Comparison of ENCODE assay signal across 18 cellular contexts in the genomic region with DNA sequence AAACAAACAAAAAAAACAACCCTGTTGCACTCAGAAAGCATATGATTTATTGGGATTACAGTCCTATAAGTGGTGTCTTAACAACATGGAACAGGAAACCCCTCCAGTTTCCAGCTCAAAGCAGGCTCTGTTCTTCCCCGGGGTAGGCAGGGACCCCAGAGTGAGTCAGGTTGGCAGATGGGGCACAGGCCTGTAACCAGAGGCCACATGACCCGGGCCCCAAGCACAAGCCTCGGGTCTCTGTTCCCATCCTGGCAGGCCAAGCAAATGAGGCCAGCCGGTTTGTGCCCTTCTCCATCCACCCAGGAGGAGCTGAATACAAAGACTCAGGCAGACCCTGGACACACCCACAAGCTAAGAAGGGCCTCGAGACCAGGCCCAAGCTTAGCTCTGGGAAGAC.
"Had no signal": no experiment of that assay in that cellular context is flagged by ENCODE, and none has a peak within 500 bp of the region (broad histone marks: within the 10 kb centered on the region; RNA-seq: fewer than 3 reads in every experiment).

No MANE protein-coding gene starts in this region.

- H3K36me3 Mint-ChIP-seq: activated naive CD4-positive, alpha-beta T cell treated with anti-CD3 and anti-CD28 coated beads, Interleukin-2, amount 50 U/mL, for 72 hours had no signal

- ATAC-seq: gastrocnemius medialis, left lung had no signal

- H3K27ac Mint-ChIP-seq: activated CD4-positive, alpha-beta T cell treated with anti-CD3 and anti-CD28 coated beads, Interleukin-2, amount 10 ng/mL, durations not matched to agents 7 days and 5 days; activated naive CD4-positive, alpha-beta T cell treated with anti-CD3 and anti-CD28 coated beads, Interleukin-2, amount 50 U/mL, for 72 hours had no signal

- DNase-seq: activated CD4-positive, alpha-beta T cell treated with anti-CD3 and anti-CD28 coated beads, Interleukin-2, amount 10 ng/mL, durations not matched to agents 7 days and 5 days; activated effector memory CD4-positive, alpha-beta T cell treated with Interleukin-2 at 50 U/mL for 16 hours; activated T-cell treated with anti-CD3 and anti-CD28 coated beads, Interleukin-2, amount 50 U/mL, for 1 hour; adrenal gland; cerebellar nuclear complex; cortex of kidney; erythroblast; gastrocnemius medialis; heart left ventricle; left lung; mammary epithelial cell; retina; stimulated activated naive CD4-positive, alpha-beta T cell; T-helper 9 cell; transverse colon; uterus had no signal

- H3K27ac ChIP-seq: adrenal gland, gastrocnemius medialis, heart left ventricle, left lung, transverse colon, uterus had no signal

- H3K27me3 ChIP-seq: adrenal gland, gastrocnemius medialis, heart left ventricle, left lung, transverse colon, uterus had no signal

- H3K36me3 ChIP-seq: adrenal gland, gastrocnemius medialis, heart left ventricle, left lung, transverse colon, uterus had no signal

- H3K4me1 ChIP-seq: adrenal gland, transverse colon, uterus had no signal

- H3K9me3 Mint-ChIP-seq: activated CD4-positive, alpha-beta T cell treated with anti-CD3 and anti-CD28 coated beads, Interleukin-2, amount 10 ng/mL, durations not matched to agents 7 days and 5 days; activated naive CD4-positive, alpha-beta T cell treated with anti-CD3 and anti-CD28 coated beads, Interleukin-2, amount 50 U/mL, for 72 hours; neural crest cell had no signal

- H3K9me3 ChIP-seq: adrenal gland, gastrocnemius medialis, heart left ventricle, left lung, transverse colon, uterus had no signal

- H3K4me3 Mint-ChIP-seq: activated CD4-positive, alpha-beta T cell treated with anti-CD3 and anti-CD28 coated beads, Interleukin-2, amount 10 ng/mL, durations not matched to agents 7 days and 5 days; neural crest cell had no signal

- H3K4me3 ChIP-seq: adrenal gland, gastrocnemius medialis, heart left ventricle, left lung, transverse colon, uterus had no signal
